1 cellular context compared by ENCODE assay signal in the genomic region with DNA sequence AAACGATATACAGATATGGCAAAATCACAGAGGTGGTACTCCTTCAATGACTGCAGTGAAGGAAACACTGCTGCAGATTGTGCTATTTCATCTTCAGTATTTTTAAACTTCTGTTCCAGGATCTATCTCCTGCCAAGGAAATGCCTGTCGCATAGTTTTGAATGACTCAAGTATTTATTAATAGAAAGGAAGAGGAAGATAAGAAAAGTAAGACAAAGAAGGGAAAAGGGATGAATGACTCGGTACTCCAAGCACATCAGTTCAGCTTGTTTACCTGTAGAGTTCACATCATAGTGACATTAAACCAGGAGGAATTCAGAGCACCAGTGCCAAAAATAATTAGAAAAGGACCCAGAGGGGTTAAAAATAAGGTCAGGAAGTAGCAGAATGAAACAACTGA.
TF ChIP-seq lines count a peak whose summit lies in the region.

No MANE protein-coding gene starts in this region.

TF ChIP-seq in A549, 52 proteins besides CTCF, POLR2A, EP300 and RAD21 (continued from another document):
- TF ChIP-seq, protein P1, sequence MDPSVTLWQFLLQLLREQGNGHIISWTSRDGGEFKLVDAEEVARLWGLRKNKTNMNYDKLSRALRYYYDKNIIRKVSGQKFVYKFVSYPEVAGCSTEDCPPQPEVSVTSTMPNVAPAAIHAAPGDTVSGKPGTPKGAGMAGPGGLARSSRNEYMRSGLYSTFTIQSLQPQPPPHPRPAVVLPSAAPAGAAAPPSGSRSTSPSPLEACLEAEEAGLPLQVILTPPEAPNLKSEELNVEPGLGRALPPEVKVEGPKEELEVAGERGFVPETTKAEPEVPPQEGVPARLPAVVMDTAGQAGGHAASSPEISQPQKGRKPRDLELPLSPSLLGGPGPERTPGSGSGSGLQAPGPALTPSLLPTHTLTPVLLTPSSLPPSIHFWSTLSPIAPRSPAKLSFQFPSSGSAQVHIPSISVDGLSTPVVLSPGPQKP (IDR thresholded peaks at IDR 0.05; ENCODE audit: low read depth, low read length), result no peak
- TF ChIP-seq MYC (IDR thresholded peaks at IDR 0.05; ENCODE audit: borderline replicate concordance, low read length) (no peak), NR3C1 (IDR thresholded peaks at IDR 0.05) (no peak), HDAC2 (IDR thresholded peaks at IDR 0.05) (no peak), NPAS2 (CRISPR knock-in tag; IDR thresholded peaks at IDR 0.05; ENCODE audit: borderline replicate concordance) (no peak), USF2 (IDR thresholded peaks at IDR 0.05) (no peak), SMC3 (IDR thresholded peaks at IDR 0.05) (no peak)
